Comparison of ENCODE assay signal across 8 cellular contexts in the genomic region with DNA sequence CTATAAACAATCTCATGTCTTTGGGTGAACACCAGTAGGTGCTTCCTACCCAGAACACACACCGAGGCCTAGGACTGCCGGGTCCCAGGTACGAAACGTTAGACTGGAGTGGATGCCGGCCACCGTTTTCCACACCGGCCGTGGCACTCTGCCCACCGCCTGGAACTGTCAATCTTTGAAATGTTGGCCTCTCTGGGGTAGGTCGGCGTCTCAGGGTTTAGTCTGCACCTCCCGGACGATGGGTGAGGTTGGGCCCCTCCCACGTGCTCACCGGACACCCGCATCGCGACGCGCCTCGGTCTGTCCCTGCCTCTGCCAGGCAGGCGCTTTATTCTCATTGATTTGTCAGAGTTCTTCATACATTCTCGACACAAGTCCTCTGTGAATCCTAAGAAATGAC. TPM values are rescaled to one million over a fixed set of nuclear protein-coding genes. Genes with fewer than 3 reads are reported as not detected.
DNase-seq lines count a peak whose midpoint lies in the region; ATAC-seq, FAIRE-seq and TF ChIP-seq lines count a peak whose summit lies in the region.
"Not testable (repeated sequence)": the region's sequence is repeated elsewhere in the genome, so short reads cannot be mapped to it uniquely, and the experiment has no call there.

No MANE protein-coding gene starts in this region.

- H3K56ac ChIP-seq in H1 (replicated peaks; ENCODE audit: insufficient read length, low read depth, low read length), result not testable (repeated sequence)

- H2BK12ac ChIP-seq in H1 (ENCODE audit: low read depth, low read length), result not testable (repeated sequence)
- H2BK12ac ChIP-seq in mesenchymal stem cell (ENCODE audit: low read length in 2 of 2), result peak overlapping the region; percentile 38 to 92
- peak overlapping the region; percentile 34 for H2BK12ac ChIP-seq in trophoblast cell (ENCODE audit: low read length)

- POLR2A ChIA-PET in Panc1 (lab: Charles Lee); H1 (lab: Charles Lee; ENCODE audit: partially characterized antibody): not testable (repeated sequence)

- not testable (repeated sequence) for H3K14ac ChIP-seq in H1 (ENCODE audit: insufficient read length); mesenchymal stem cell (ENCODE audit: low read length in 2 of 2); trophoblast cell (ENCODE audit: low read length)

- H3K23ac ChIP-seq in H1 (ENCODE audit: insufficient read length); mesenchymal stem cell (ENCODE audit: low read length in 2 of 2); trophoblast cell (ENCODE audit: low read length): not testable (repeated sequence)

- not testable (repeated sequence) for H4K12ac ChIP-seq in trophoblast cell (ENCODE audit: low read depth, low read length)

- WGBS in H1 (ENCODE audit: extremely low coverage in 1 of 2, insufficient coverage in 1 of 2, insufficient read length in 1 of 2, insufficient replicate concordance in 2 of 2, low coverage in 1 of 2, low lambda C conversion rate in 2 of 2, missing lambda C conversion rate in 1 of 2), 2 experiments, result 94% methylated on average over 23 of the region's 23 CpGs; no CpG with 5 or more reads in 1 of the 2 experiments
- 91% methylated on average over 23 of the region's 23 CpGs for WGBS in right cardiac atrium
- 95% methylated on average over 23 of the region's 23 CpGs for WGBS in mesenchymal stem cell
- WGBS in trophoblast cell (ENCODE audit: extremely low coverage, insufficient coverage, insufficient read length), result no CpG with 5 or more reads among the region's 23 CpGs

- peak overlapping the region; percentile 57; the same call in 1 of the 2 replicates for H3K4me2 ChIP-seq in BLaER1
- not testable (repeated sequence) for H3K4me2 ChIP-seq in H1 (ENCODE audit: insufficient read depth in 1 of 2, low read depth in 2 of 2, low read length in 2 of 2); mesenchymal stem cell (ENCODE audit: low read length, poor library complexity, severe bottlenecking); trophoblast cell (ENCODE audit: low read length)

- not testable (repeated sequence) for H3K18ac ChIP-seq in H1 (ENCODE audit: extremely low read depth, low read length); trophoblast cell (ENCODE audit: low read length)
- peak overlapping the region in 1 of 2 experiments; percentile 64 for H3K18ac ChIP-seq in mesenchymal stem cell (ENCODE audit: low read depth in 1 of 2, low read length in 2 of 2)

- CTCF ChIA-PET in Panc1 (lab: Charles Lee); H1 (lab: Charles Lee; ENCODE audit: partially characterized antibody): not testable (repeated sequence)

- H3K36me3 ChIP-seq in BLaER1; Panc1 (ENCODE audit: control insufficient read depth, insufficient read depth, low read length); H1 (ENCODE audit: control insufficient read depth in 2 of 4, insufficient read depth in 4 of 4, low read length in 3 of 4); mesenchymal stem cell (ENCODE audit: control insufficient read depth in 1 of 2, insufficient read depth in 2 of 2, low read depth in 1 of 2, low read length in 2 of 2); trophoblast cell (ENCODE audit: control insufficient read depth in 1 of 2, insufficient read depth in 2 of 2, low read length in 2 of 2); vagina: not testable (repeated sequence)

- not testable (repeated sequence) for TF ChIP-seq RAD21 in H1 (IDR thresholded peaks at IDR 0.05 in 1 of 2, conservative IDR thresholded peaks at IDR 0.05 in 1 of 2; ENCODE audit: low read depth in 2 of 2, low read length in 2 of 2)

- not testable (repeated sequence) for H3K9me3 ChIP-seq in BLaER1; Panc1 (ENCODE audit: control insufficient read depth, insufficient read depth, low read depth, low read length); H1 (ENCODE audit: insufficient read depth in 2 of 2, low read depth in 1 of 2, low read length in 1 of 2); right cardiac atrium (ENCODE audit: control insufficient read depth, low read length); mesenchymal stem cell (ENCODE audit: control insufficient read depth, low read length); trophoblast cell (ENCODE audit: insufficient read depth, low read depth, low read length); vagina

- H2AK5ac ChIP-seq in H1 (ENCODE audit: low read depth, low read length); mesenchymal stem cell (ENCODE audit: low read length, severe bottlenecking); trophoblast cell (ENCODE audit: low read length): not testable (repeated sequence)

- H3K23me2 ChIP-seq in H1 (ENCODE audit: low read depth, low read length), result not testable (repeated sequence)

- not testable (repeated sequence) for ATAC-seq in Panc1, right cardiac atrium

- not testable (repeated sequence) for H3K9ac ChIP-seq in BLaER1; H1 (replicated peaks in 1 of 4; ENCODE audit: extremely low read depth in 1 of 4, low read depth in 3 of 4, low read length in 3 of 4); mesenchymal stem cell (ENCODE audit: low read length); trophoblast cell (ENCODE audit: low read length)

- TF ChIP-seq POLR2A in H1 (IDR thresholded peaks at IDR 0.05; ENCODE audit: control extremely low read depth in 1 of 2, low read depth in 2 of 2, low read length in 2 of 2); vagina (IDR thresholded peaks at IDR 0.05): not testable (repeated sequence)

- H3K4me1 ChIP-seq in BLaER1, result peaks cover 95% of the 10 kb centered on the region
- peaks cover 38% of the 10 kb centered on the region for H3K4me1 ChIP-seq in Panc1 (ENCODE audit: control insufficient read depth, insufficient read depth, low read length)
- H3K4me1 ChIP-seq in H1 (replicated peaks in 1 of 4; ENCODE audit: control insufficient read depth in 3 of 4, insufficient read depth in 4 of 4, low read length in 3 of 4), result peaks cover 0 to 13% (median 7%) of the 10 kb centered on the region in 4 experiments; a peak in 6 of 7 replicates
- H3K4me1 ChIP-seq in right cardiac atrium (ENCODE audit: control insufficient read depth, insufficient read depth, low read length), result not testable (repeated sequence)
- peaks cover 55% of the 10 kb centered on the region for H3K4me1 ChIP-seq in mesenchymal stem cell (ENCODE audit: control insufficient read depth, insufficient read depth, low read depth, low read length)
- peaks cover 32% of the 10 kb centered on the region in 2 experiments for H3K4me1 ChIP-seq in trophoblast cell (ENCODE audit: control insufficient read depth in 1 of 2, insufficient read depth in 2 of 2, low read length in 2 of 2)
- H3K4me1 ChIP-seq in vagina, result peaks cover 41% of the 10 kb centered on the region

- H3K4me3 ChIP-seq in BLaER1; Panc1 (ENCODE audit: low read depth in 2 of 2, low read length in 2 of 2); H1 (ENCODE audit: extremely low read depth in 1 of 4, insufficient read depth in 2 of 4, low read depth in 3 of 4, low read length in 4 of 4); right cardiac atrium (ENCODE audit: low read length); mesenchymal stem cell (ENCODE audit: insufficient read depth in 1 of 2, low read depth in 1 of 2, low read length in 2 of 2); trophoblast cell (ENCODE audit: low read depth, low read length); vagina: not testable (repeated sequence)

- in situ Hi-C loops in Panc1 (cut with HindIII; ENCODE audit: low pct_unique_long_range_greater_than_20kb, low sequenced_read_pairs), result not testable (repeated sequence)

- H2AFZ ChIP-seq in H1 (ENCODE audit: low read length); mesenchymal stem cell (ENCODE audit: low read depth, low read length); trophoblast cell (ENCODE audit: insufficient read depth, low read length, poor library complexity): not testable (repeated sequence)

- TF ChIP-seq EP300 in H1 (IDR thresholded peaks at IDR 0.05; ENCODE audit: borderline replicate concordance in 1 of 2, low read depth in 2 of 2, low read length in 2 of 2), result not testable (repeated sequence)

- not testable (repeated sequence) for H3K79me1 ChIP-seq in H1 (ENCODE audit: low read depth, low read length); mesenchymal stem cell (replicated peaks; ENCODE audit: low read length, poor library complexity, severe bottlenecking)
- H3K79me1 ChIP-seq in trophoblast cell (ENCODE audit: low read length), result peaks cover 33% of the 10 kb centered on the region

- DNase-seq in HTR-8/SVneo (ENCODE audit: insufficient read length, low spot score); Panc1 (ENCODE audit: low read depth, low spot score); H1 (ENCODE audit: low read depth in 1 of 2, low spot score in 2 of 2); mesenchymal stem cell; trophoblast cell; vagina (ENCODE audit: extremely low spot score in 2 of 2): not testable (repeated sequence)
- peak; percentile 15 to 45 (median 37) for DNase-seq in right cardiac atrium

- H4K91ac ChIP-seq in H1 (replicated peaks; ENCODE audit: insufficient read length, low read length); trophoblast cell (ENCODE audit: low read depth, low read length): not testable (repeated sequence)
- H4K91ac ChIP-seq in mesenchymal stem cell (ENCODE audit: low read length), result peak overlapping the region; percentile 96

- intact Hi-C loops in Panc1 (cut with micrococcal nuclease; ENCODE audit: unreplicated experiment); right cardiac atrium (cut with DNase I); vagina (cut with DNase I): not testable (repeated sequence)

- peaks cover 16% of the 10 kb centered on the region for H3K27me3 ChIP-seq in BLaER1
- H3K27me3 ChIP-seq in Panc1 (ENCODE audit: control insufficient read depth, insufficient read depth, low read length); H1 (replicated peaks in 1 of 4; ENCODE audit: control insufficient read depth in 3 of 4, extremely low read depth in 1 of 4, insufficient read depth in 3 of 4, low read length in 3 of 4); right cardiac atrium (ENCODE audit: control insufficient read depth, insufficient read depth); mesenchymal stem cell (ENCODE audit: control insufficient read depth in 1 of 2, insufficient read depth in 1 of 2, low read length in 2 of 2); trophoblast cell (ENCODE audit: insufficient read depth, low read length); vagina: not testable (repeated sequence)

- BruUV-seq in Panc1 (replicated peaks; lab: Mats Ljungman, UMichigan), result not testable (repeated sequence)

- H4K5ac ChIP-seq in H1 (ENCODE audit: insufficient read length, low read depth, low read length), result not testable (repeated sequence)

- not testable (repeated sequence) for TF ChIP-seq CTCF in Panc1 (IDR thresholded peaks at IDR 0.05); H1 (IDR thresholded peaks at IDR 0.05; ENCODE audit: control extremely low read depth in 1 of 3, insufficient read depth in 1 of 3, low read depth in 1 of 3, low read length in 3 of 3); vagina (IDR thresholded peaks at IDR 0.05)

- FAIRE-seq in HTR-8/SVneo (lab: Jason Lieb, UNC) (peak; percentile 20), H1 (lab: Jason Lieb, UNC) (peak; percentile 39)

- not testable (repeated sequence) for H3K79me2 ChIP-seq in H1 (ENCODE audit: control insufficient read depth in 1 of 2, insufficient read depth in 2 of 2, low read length in 2 of 2); trophoblast cell (ENCODE audit: control insufficient read depth, insufficient read depth, low read length, poor library complexity)

- not testable (repeated sequence) for H2BK20ac ChIP-seq in H1 (ENCODE audit: low read length)

- H2BK15ac ChIP-seq in H1 (ENCODE audit: low read length); mesenchymal stem cell (ENCODE audit: low read depth, poor library complexity, severe bottlenecking): not testable (repeated sequence)

- not testable (repeated sequence) for H4K8ac ChIP-seq in H1 (ENCODE audit: extremely low read depth, insufficient read depth, low read length); trophoblast cell (ENCODE audit: low read depth, low read length)
- H4K8ac ChIP-seq in mesenchymal stem cell (ENCODE audit: low read length), result peak overlapping the region; percentile 50

- H2BK5ac ChIP-seq in H1 (ENCODE audit: low read depth, low read length); mesenchymal stem cell (ENCODE audit: low read depth, low read length, poor library complexity, severe bottlenecking); trophoblast cell (ENCODE audit: low read depth, low read length, poor library complexity): not testable (repeated sequence)

- not testable (repeated sequence) for H3K4ac ChIP-seq in H1 (replicated peaks; ENCODE audit: insufficient read length, low read depth, low read length); trophoblast cell (ENCODE audit: low read depth, low read length)
- H3K4ac ChIP-seq in mesenchymal stem cell (ENCODE audit: low read depth in 1 of 2, low read length in 2 of 2), result peak overlapping the region; percentile 11 to 46

- not testable (repeated sequence) for H2BK120ac ChIP-seq in H1 (replicated peaks; ENCODE audit: low read depth, low read length); mesenchymal stem cell (ENCODE audit: low read depth, low read length); trophoblast cell (ENCODE audit: insufficient read depth, low read length, poor library complexity)

- not testable (repeated sequence) for H4K20me1 ChIP-seq in BLaER1; H1 (replicated peaks in 1 of 2; ENCODE audit: control insufficient read depth in 1 of 2, insufficient read depth in 2 of 2, low read length in 2 of 2)

- H3K27ac ChIP-seq in BLaER1, result peak overlapping the region; percentile 56; the same call in 1 of the 2 replicates
- peak overlapping the region; percentile 93; the same call in 1 of the 2 replicates for H3K27ac ChIP-seq in Panc1 (ENCODE audit: low read length)
- H3K27ac ChIP-seq in H1 (ENCODE audit: low read depth, low read length); right cardiac atrium (ENCODE audit: low read length); mesenchymal stem cell (ENCODE audit: low read length, poor library complexity, severe bottlenecking); trophoblast cell (ENCODE audit: low read depth, low read length): not testable (repeated sequence)
- peak overlapping the region; percentile 98 for H3K27ac ChIP-seq in vagina

RNA-seq across cellular contexts. Expression of gene COL18A1, which starts 35.9 kb away (rescaled TPM):
- total RNA-seq in Panc1 (2021; ENCODE audit: unreplicated experiment) (676 TPM), right cardiac atrium (100 to 1,000 TPM in 1 of 4 donors, 10 to 100 TPM in 3; 63.5 to 134 (median 84.6) TPM), vagina (86.7 TPM)
- polyA plus RNA-seq in Panc1 (2012; ENCODE audit: insufficient read length), result 1,186 TPM
- 201 and 205 TPM in 2 replicates for total RNA-seq in H1 (2021; fragmentation: NEBNext Ultra II Directional; extraction: Animal tissue kit (Norgen Biotek cat#: 25700))
- polyA plus RNA-seq in H1 (2011; rRNA removed) (145 and 239 TPM in 2 replicates), right cardiac atrium (52.3 TPM)
- polyA plus RNA-seq in H1 (2011; cell fraction: cytosol; rRNA removed), result 167 TPM
- 627 TPM for polyA plus RNA-seq in H1 (2011; cell fraction: nucleus; rRNA removed)
- 80.5 to 132 TPM (median 130 TPM) in 4 replicates for polyA plus RNA-seq in H1 (2012, experiment 1 of 2)
- polyA plus RNA-seq in H1 (2012, experiment 2 of 2), result 88.9 TPM
- polyA plus RNA-seq in H1 (2013, experiment 1 of 2), result 269 TPM
- 226 TPM for polyA plus RNA-seq in H1 (2013, experiment 2 of 2)
- polyA minus RNA-seq in H1 (2011; rRNA and poly(A)+ RNA removed), result 30.9 and 31.7 TPM in 2 replicates
- 90.3 TPM for polyA minus RNA-seq in H1 (2011; cell fraction: cytosol; rRNA and poly(A)+ RNA removed)
- polyA minus RNA-seq in H1 (2011; cell fraction: nucleus; rRNA and poly(A)+ RNA removed), result 88.2 TPM
- 330 TPM for polyA plus RNA-seq in mesenchymal stem cell (2013, experiment 1 of 2)
- 322 TPM for polyA plus RNA-seq in mesenchymal stem cell (2013, experiment 2 of 2)
- polyA plus RNA-seq in trophoblast cell (2013), result 174 and 188 TPM in 2 replicates
